1 cellular context compared by ENCODE assay signal in the genomic region with DNA sequence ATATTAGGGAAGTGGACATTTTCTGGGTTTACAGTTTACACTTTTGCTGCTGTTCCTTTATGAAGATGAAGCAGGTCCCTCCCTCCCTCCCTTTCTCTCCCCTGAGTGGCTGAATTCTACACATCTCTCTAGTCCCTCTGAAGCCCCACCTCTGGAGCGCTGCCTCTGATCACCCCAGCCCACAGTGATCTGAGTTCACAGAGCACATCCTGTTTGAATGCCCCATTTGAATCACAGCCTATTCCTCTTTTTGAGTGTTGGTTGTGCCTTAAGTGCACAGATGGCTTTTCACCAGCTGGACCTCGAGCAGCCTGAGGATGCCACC.
TF ChIP-seq lines count a peak whose summit lies in the region.

No MANE protein-coding gene starts in this region.

TF ChIP-seq in HepG2, 621 proteins besides CTCF, POLR2A, EP300 and RAD21 (continued from another document and continues in another):
- TF ChIP-seq GLMP (CRISPR knock-in tag; IDR thresholded peaks at IDR 0.05; ENCODE audit: borderline replicate concordance) (no peak), ZC3H13 (CRISPR knock-in tag; IDR thresholded peaks at IDR 0.05) (0 out of 2 replicates have a peak, but pooled peaks have one; percentile 32), ZMAT3 (CRISPR knock-in tag; conservative IDR thresholded peaks at IDR 0.05) (peak; percentile 35; the same call in 1 of the 2 replicates), GABPA (IDR thresholded peaks at IDR 0.05; ENCODE audit: low read depth, low read length) (no peak), GABPA (CRISPR knock-in tag; IDR thresholded peaks at IDR 0.05; ENCODE audit: low read depth) (0 out of 2 replicates have a peak, but pooled peaks have one; percentile 38), NFKBIZ (CRISPR knock-in tag; IDR thresholded peaks at IDR 0.05) (no peak), ZNF468 (CRISPR knock-in tag; IDR thresholded peaks at IDR 0.05) (no peak), DDIT3 (CRISPR knock-in tag; IDR thresholded peaks at IDR 0.05) (no peak), HOXA3 (CRISPR knock-in tag; IDR thresholded peaks at IDR 0.05) (no peak), ZNF777 (CRISPR knock-in tag; IDR thresholded peaks at IDR 0.05) (no peak), RARA (CRISPR knock-in tag; IDR thresholded peaks at IDR 0.05) (peak; percentile 50), AGO2 (optimal IDR thresholded peaks at IDR 0.05; ENCODE audit: low read depth, low read length) (no peak), SOX13 (IDR thresholded peaks at IDR 0.05) (no peak), SOX13 (CRISPR knock-in tag; conservative IDR thresholded peaks at IDR 0.05 in 1 of 2, IDR thresholded peaks at IDR 0.05 in 1 of 2) (no peak; a peak in 1 of 4 replicates), TRIM22 (IDR thresholded peaks at IDR 0.05) (no peak), MEIS1 (CRISPR knock-in tag; IDR thresholded peaks at IDR 0.05; ENCODE audit: borderline replicate concordance) (no peak), HCFC1 (IDR thresholded peaks at IDR 0.05; ENCODE audit: low read depth, low read length) (no peak), SCMH1 (CRISPR knock-in tag; IDR thresholded peaks at IDR 0.05; ENCODE audit: borderline replicate concordance) (no peak), PPARG (CRISPR knock-in tag; conservative IDR thresholded peaks at IDR 0.05) (no peak), ZNF264 (CRISPR knock-in tag; IDR thresholded peaks at IDR 0.05) (no peak), ZNF660 (CRISPR knock-in tag; IDR thresholded peaks at IDR 0.05; ENCODE audit: borderline replicate concordance, low read depth) (no peak), ZNF552 (CRISPR knock-in tag; IDR thresholded peaks at IDR 0.05; ENCODE audit: borderline replicate concordance) (no peak), PHF5A (CRISPR knock-in tag; IDR thresholded peaks at IDR 0.05; ENCODE audit: low read depth, unreplicated experiment) (no peak), ZNF142 (CRISPR knock-in tag; IDR thresholded peaks at IDR 0.05) (no peak), ZNF414 (CRISPR knock-in tag; IDR thresholded peaks at IDR 0.05) (peak; percentile 23; the same call in 1 of the 2 replicates)
- TF ChIP-seq, protein P1, sequence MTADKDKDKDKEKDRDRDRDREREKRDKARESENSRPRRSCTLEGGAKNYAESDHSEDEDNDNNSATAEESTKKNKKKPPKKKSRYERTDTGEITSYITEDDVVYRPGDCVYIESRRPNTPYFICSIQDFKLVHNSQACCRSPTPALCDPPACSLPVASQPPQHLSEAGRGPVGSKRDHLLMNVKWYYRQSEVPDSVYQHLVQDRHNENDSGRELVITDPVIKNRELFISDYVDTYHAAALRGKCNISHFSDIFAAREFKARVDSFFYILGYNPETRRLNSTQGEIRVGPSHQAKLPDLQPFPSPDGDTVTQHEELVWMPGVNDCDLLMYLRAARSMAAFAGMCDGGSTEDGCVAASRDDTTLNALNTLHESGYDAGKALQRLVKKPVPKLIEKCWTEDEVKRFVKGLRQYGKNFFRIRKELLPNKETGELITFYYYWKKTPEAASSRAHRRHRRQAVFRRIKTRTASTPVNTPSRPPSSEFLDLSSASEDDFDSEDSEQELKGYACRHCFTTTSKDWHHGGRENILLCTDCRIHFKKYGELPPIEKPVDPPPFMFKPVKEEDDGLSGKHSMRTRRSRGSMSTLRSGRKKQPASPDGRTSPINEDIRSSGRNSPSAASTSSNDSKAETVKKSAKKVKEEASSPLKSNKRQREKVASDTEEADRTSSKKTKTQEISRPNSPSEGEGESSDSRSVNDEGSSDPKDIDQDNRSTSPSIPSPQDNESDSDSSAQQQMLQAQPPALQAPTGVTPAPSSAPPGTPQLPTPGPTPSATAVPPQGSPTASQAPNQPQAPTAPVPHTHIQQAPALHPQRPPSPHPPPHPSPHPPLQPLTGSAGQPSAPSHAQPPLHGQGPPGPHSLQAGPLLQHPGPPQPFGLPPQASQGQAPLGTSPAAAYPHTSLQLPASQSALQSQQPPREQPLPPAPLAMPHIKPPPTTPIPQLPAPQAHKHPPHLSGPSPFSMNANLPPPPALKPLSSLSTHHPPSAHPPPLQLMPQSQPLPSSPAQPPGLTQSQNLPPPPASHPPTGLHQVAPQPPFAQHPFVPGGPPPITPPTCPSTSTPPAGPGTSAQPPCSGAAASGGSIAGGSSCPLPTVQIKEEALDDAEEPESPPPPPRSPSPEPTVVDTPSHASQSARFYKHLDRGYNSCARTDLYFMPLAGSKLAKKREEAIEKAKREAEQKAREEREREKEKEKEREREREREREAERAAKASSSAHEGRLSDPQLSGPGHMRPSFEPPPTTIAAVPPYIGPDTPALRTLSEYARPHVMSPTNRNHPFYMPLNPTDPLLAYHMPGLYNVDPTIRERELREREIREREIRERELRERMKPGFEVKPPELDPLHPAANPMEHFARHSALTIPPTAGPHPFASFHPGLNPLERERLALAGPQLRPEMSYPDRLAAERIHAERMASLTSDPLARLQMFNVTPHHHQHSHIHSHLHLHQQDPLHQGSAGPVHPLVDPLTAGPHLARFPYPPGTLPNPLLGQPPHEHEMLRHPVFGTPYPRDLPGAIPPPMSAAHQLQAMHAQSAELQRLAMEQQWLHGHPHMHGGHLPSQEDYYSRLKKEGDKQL (CRISPR knock-in tag; IDR thresholded peaks at IDR 0.05; ENCODE audit: low read depth) = no peak
- TF ChIP-seq, protein P2, sequence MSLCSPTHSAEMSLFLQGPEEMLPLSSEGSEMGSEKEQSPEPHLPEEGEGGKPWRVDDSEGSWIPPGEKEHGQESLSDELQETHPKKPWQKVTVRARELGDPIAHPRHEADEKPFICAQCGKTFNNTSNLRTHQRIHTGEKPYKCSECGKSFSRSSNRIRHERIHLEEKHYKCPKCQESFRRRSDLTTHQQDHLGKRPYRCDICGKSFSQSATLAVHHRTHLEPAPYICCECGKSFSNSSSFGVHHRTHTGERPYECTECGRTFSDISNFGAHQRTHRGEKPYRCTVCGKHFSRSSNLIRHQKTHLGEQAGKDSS (CRISPR knock-in tag; IDR thresholded peaks at IDR 0.05; ENCODE audit: borderline replicate concordance, low read depth) = no peak
- TF ChIP-seq, protein P3, sequence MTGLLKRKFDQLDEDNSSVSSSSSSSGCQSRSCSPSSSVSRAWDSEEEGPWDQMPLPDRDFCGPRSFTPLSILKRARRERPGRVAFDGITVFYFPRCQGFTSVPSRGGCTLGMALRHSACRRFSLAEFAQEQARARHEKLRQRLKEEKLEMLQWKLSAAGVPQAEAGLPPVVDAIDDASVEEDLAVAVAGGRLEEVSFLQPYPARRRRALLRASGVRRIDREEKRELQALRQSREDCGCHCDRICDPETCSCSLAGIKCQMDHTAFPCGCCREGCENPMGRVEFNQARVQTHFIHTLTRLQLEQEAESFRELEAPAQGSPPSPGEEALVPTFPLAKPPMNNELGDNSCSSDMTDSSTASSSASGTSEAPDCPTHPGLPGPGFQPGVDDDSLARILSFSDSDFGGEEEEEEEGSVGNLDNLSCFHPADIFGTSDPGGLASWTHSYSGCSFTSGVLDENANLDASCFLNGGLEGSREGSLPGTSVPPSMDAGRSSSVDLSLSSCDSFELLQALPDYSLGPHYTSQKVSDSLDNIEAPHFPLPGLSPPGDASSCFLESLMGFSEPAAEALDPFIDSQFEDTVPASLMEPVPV (CRISPR knock-in tag; IDR thresholded peaks at IDR 0.05) = no peak
- TF ChIP-seq, protein P4, sequence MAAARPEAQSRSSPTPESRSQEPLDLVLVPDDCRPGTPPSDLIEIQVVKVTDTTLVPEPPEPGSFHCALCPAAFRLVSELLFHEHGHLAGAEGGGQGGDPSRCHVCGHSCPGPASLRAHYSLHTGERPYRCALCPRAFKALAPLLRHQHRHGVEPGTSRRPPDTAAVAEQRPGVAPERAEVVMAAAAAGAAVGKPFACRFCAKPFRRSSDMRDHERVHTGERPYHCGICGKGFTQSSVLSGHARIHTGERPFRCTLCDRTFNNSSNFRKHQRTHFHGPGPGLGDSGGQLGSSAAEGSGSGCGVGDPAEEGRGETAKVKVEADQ (CRISPR knock-in tag; IDR thresholded peaks at IDR 0.05; ENCODE audit: borderline replicate concordance) = no peak
- TF ChIP-seq, protein P5, sequence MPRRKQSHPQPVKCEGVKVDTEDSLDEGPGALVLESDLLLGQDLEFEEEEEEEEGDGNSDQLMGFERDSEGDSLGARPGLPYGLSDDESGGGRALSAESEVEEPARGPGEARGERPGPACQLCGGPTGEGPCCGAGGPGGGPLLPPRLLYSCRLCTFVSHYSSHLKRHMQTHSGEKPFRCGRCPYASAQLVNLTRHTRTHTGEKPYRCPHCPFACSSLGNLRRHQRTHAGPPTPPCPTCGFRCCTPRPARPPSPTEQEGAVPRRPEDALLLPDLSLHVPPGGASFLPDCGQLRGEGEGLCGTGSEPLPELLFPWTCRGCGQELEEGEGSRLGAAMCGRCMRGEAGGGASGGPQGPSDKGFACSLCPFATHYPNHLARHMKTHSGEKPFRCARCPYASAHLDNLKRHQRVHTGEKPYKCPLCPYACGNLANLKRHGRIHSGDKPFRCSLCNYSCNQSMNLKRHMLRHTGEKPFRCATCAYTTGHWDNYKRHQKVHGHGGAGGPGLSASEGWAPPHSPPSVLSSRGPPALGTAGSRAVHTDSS (CRISPR knock-in tag; conservative IDR thresholded peaks at IDR 0.05) = no peak
